Comparison of ENCODE assay signal across 9 cellular contexts in the genomic region with DNA sequence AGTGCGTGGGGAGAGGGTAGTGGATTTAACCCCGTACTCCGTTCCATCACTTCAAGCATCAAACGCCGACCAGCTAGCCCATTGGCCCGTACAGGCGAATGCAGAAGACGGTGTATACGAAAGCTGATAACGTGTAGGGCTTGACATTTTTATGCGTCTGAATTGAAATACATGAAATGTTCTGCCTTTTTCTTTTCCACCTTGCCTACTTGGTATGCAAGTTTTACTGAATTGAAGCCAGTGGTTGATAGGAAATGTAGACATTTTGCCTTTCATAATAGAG. TPM values are rescaled to one million over a fixed set of nuclear protein-coding genes. Genes with fewer than 3 reads are reported as not detected.
A peak's percentile ranks its signal among the peaks of the same experiment; 100 is the strongest.
DNase-seq lines count a peak whose midpoint lies in the region; ATAC-seq lines count a peak whose summit lies in the region.
"Had no signal": no experiment of that assay in that cellular context is flagged by ENCODE, and none has a peak within 500 bp of the region (broad histone marks: within the 10 kb centered on the region; RNA-seq: fewer than 3 reads in every experiment).

No MANE protein-coding gene starts in this region.

- H3K27me3 ChIP-seq in Karpas-422 (ENCODE audit: low read length) (no peaks in the 10 kb centered on the region), ectodermal cell (ENCODE audit: control insufficient read depth, insufficient read depth, low read length, poor library complexity, severe bottlenecking) (no peaks in the 10 kb centered on the region), neuronal stem cell (ENCODE audit: control insufficient read depth in 3 of 3, insufficient read depth in 3 of 3, low read depth in 1 of 3, low read length in 3 of 3) (no peaks in the 10 kb centered on the region)

- 67 to 75% methylated on average over 11 of the region's 11 CpGs for whole genome bisulfite sequencing in ectodermal cell, 2 experiments
- WGBS in neuronal stem cell (ENCODE audit: extremely low coverage in 2 of 2, insufficient read length in 2 of 2, insufficient replicate concordance in 1 of 2), 2 donors: no CpG with 5 or more reads among the region's 11 CpGs

- no peak for ATAC-seq in HG03354 (IDR thresholded peaks at IDR 0.05; ENCODE audit: poor library complexity, severe bottlenecking, unreplicated experiment)

- H3K18ac ChIP-seq in neuronal stem cell (ENCODE audit: low read length): no peak overlapping the region

- DNase-seq in DMS79 treated with DMSO at 0.1 percent for 48 hours (lab: John Stamatoyannopoulos, UW) (peak; percentile 49), DMS79 (lab: John Stamatoyannopoulos, UW) (no peak), Karpas-422 (peak; percentile 51), neuronal stem cell (ENCODE audit: low spot score) (no peak), SKM-1 treated with dmso at 0.1 percent for 144 hours (lab: John Stamatoyannopoulos, UW; ENCODE audit: unreplicated experiment) (no peak), SKM-1 (lab: John Stamatoyannopoulos, UW; ENCODE audit: unreplicated experiment) (no peak)

- H4K20me1 ChIP-seq in Karpas-422 (ENCODE audit: insufficient read depth, low read depth, low read length): peaks cover 8% of the 10 kb centered on the region; the same call in 1 of the 2 replicates

- no peak overlapping the region for H2BK5ac ChIP-seq in neuronal stem cell (ENCODE audit: low read length)

- H3K4me1 ChIP-seq in Karpas-422 (ENCODE audit: low read length) (peaks cover 38% of the 10 kb centered on the region), ectodermal cell (ENCODE audit: control insufficient read depth, insufficient read depth, low read length) (no peaks in the 10 kb centered on the region), neuronal stem cell (ENCODE audit: control insufficient read depth in 2 of 2, insufficient read depth in 1 of 2, low read depth in 1 of 2, low read length in 2 of 2) (peaks cover 6 to 12% of the 10 kb centered on the region in 2 donors)

- H3K79me1 ChIP-seq in neuronal stem cell (ENCODE audit: low read depth, low read length): peaks cover 5% of the 10 kb centered on the region

- no peaks in the 10 kb centered on the region for H3K79me2 ChIP-seq in Karpas-422 (ENCODE audit: low read length)

- H4K8ac ChIP-seq in neuronal stem cell (ENCODE audit: low read depth, low read length): no peak overlapping the region

- H2BK12ac ChIP-seq in neuronal stem cell (ENCODE audit: low read length): no peak overlapping the region

- H3K14ac ChIP-seq in neuronal stem cell (ENCODE audit: low read length): no peak overlapping the region

- H2BK120ac ChIP-seq in neuronal stem cell (ENCODE audit: low read depth, low read length): no peak overlapping the region

- no peak overlapping the region for H4K91ac ChIP-seq in neuronal stem cell (ENCODE audit: low read depth, low read length, poor library complexity)

- no peak overlapping the region for H2AK5ac ChIP-seq in neuronal stem cell (ENCODE audit: low read depth, low read length)

- H3K23ac ChIP-seq in neuronal stem cell (ENCODE audit: low read depth, low read length, poor library complexity): no peak overlapping the region

- H3K9me3 ChIP-seq in Karpas-422 (ENCODE audit: low read length): no peaks in the 10 kb centered on the region
- H3K9me3 ChIP-seq in ectodermal cell (ENCODE audit: control insufficient read depth, low read length): no peaks in the 10 kb centered on the region
- H3K9me3 ChIP-seq in neuronal stem cell (replicated peaks in 1 of 2; ENCODE audit: control insufficient read depth in 2 of 2, insufficient read depth in 1 of 2, low read depth in 1 of 2, low read length in 2 of 2): no peaks in the 10 kb centered on the region

- no peaks in the 10 kb centered on the region for H3K36me3 ChIP-seq in Karpas-422 (ENCODE audit: insufficient read depth, low read length)
- H3K36me3 ChIP-seq in ectodermal cell (ENCODE audit: control insufficient read depth, insufficient read depth, low read length): no peaks in the 10 kb centered on the region
- H3K36me3 ChIP-seq in neuronal stem cell (replicated peaks in 1 of 2; ENCODE audit: control insufficient read depth in 2 of 2, insufficient read depth in 2 of 2, low read length in 2 of 2): peaks cover 2 to 19% of the 10 kb centered on the region in 2 donors

- no peak overlapping the region for H3K4ac ChIP-seq in neuronal stem cell (ENCODE audit: low read length)

- H3K4me2 ChIP-seq in Karpas-422 (ENCODE audit: low read depth, low read length, poor library complexity, severe bottlenecking): peak overlapping the region; percentile 100
- peak overlapping the region; percentile 58 for H3K4me2 ChIP-seq in neuronal stem cell (ENCODE audit: insufficient read depth, low read length, poor library complexity, severe bottlenecking)

- no peaks in the 10 kb centered on the region for H3K9me2 ChIP-seq in Karpas-422 (replicated peaks; ENCODE audit: insufficient read depth, low read length)

- H3K4me3 ChIP-seq in Karpas-422 (ENCODE audit: low read length) (peak overlapping the region; percentile 78), ectodermal cell (ENCODE audit: insufficient read depth, low read depth, low read length) (peak overlapping the region; percentile 32), neuronal stem cell (ENCODE audit: low read length in 2 of 2) (peak overlapping the region in 1 of 2 donors; percentile 19)

- no peak overlapping the region for H3K27ac ChIP-seq in Karpas-422 (ENCODE audit: low read length)
- H3K27ac ChIP-seq in ectodermal cell (ENCODE audit: insufficient read depth, low read depth, low read length, poor library complexity, severe bottlenecking): no peak overlapping the region
- no peak overlapping the region for H3K27ac ChIP-seq in neuronal stem cell (replicated peaks; ENCODE audit: low read length)
- H3K27ac ChIP-seq: 22Rv1 had no signal

- H3K9ac ChIP-seq in Karpas-422 (ENCODE audit: low read length) (peak overlapping the region; percentile 71), neuronal stem cell (ENCODE audit: low read depth, low read length, poor library complexity) (no peak overlapping the region)

- H2BK15ac ChIP-seq in neuronal stem cell (ENCODE audit: low read length): no peak overlapping the region

- peak overlapping the region; percentile 100 for H2AFZ ChIP-seq in Karpas-422 (ENCODE audit: low read length)
- peak overlapping the region; percentile 59 for H2AFZ ChIP-seq in neuronal stem cell (ENCODE audit: low read length)

RNA-seq across cellular contexts. Expression of a gene that starts 0.8 kb away (rescaled TPM):
- total RNA-seq in Karpas-422 (2014; rRNA removed; shearing (Covaris generic); ENCODE audit: low replicate concordance): 16.3 and 24.4 TPM in 2 replicates
- 41.9 TPM for polyA plus RNA-seq in ectodermal cell (2013, experiment 1 of 4)
- polyA plus RNA-seq in ectodermal cell (2013, experiment 2 of 4): 49.4 TPM
- polyA plus RNA-seq in ectodermal cell (2013, experiment 3 of 4): 33.1 TPM
- 34.9 TPM for polyA plus RNA-seq in ectodermal cell (2013, experiment 4 of 4)
- polyA plus RNA-seq in neuronal stem cell (2013, experiment 1 of 2): 31.5 TPM
- polyA plus RNA-seq in neuronal stem cell (2013, experiment 2 of 2): 30.7 TPM

RNA-seq across cellular contexts. Expression of a gene that starts 34.0 kb away (rescaled TPM):
- total RNA-seq in Karpas-422 (2014; rRNA removed; shearing (Covaris generic); ENCODE audit: low replicate concordance): not detected in 2 replicates
- 34.5 TPM for polyA plus RNA-seq in ectodermal cell (2013, experiment 1 of 4)
- 34.8 TPM for polyA plus RNA-seq in ectodermal cell (2013, experiment 2 of 4)
- 23.3 TPM for polyA plus RNA-seq in ectodermal cell (2013, experiment 3 of 4)
- polyA plus RNA-seq in ectodermal cell (2013, experiment 4 of 4): 23.8 TPM
- polyA plus RNA-seq in neuronal stem cell (2013, experiment 1 of 2): 12.7 TPM
- polyA plus RNA-seq in neuronal stem cell (2013, experiment 2 of 2): 12.6 TPM

Comparison
In these comparisons a context has a peak if more than half of its experiments do, and no peak if none do; other contexts are left out.
1. DNase-seq: peak in DMS79 treated with DMSO at 0.1 percent for 48 hours (single experiment) and Karpas-422 (single experiment); none in DMS79 (single experiment), neuronal stem cell (single experiment), SKM-1 treated with dmso at 0.1 percent for 144 hours (single experiment) and SKM-1 (single experiment).